14 cellular contexts compared by ENCODE assay signal in genomic region chr4:1075266-1075665, GRCh38. TPM values are rescaled to one million over a fixed set of nuclear protein-coding genes. Genes with fewer than 3 reads are reported as not detected.
DNase-seq lines count a peak whose midpoint lies in the region; TF ChIP-seq lines count a peak whose summit lies in the region.
"Had no signal": no experiment of that assay in that cellular context is flagged by ENCODE, and none has a peak within 500 bp of the region (broad histone marks: within the 10 kb centered on the region; RNA-seq: fewer than 3 reads in every experiment).

No MANE protein-coding gene starts in this region.

- H3K4me2 ChIP-seq in Karpas-422 (ENCODE audit: low read depth, low read length, poor library complexity, severe bottlenecking) = no peak overlapping the region
- H3K4me2 ChIP-seq in hepatocyte = no peak overlapping the region

- H3K9ac ChIP-seq in Karpas-422 (ENCODE audit: low read length) = no peak overlapping the region
- H3K9ac ChIP-seq: BLaER1 treated with 17β-estradiol and CSF1 and Interleukin-3, amounts not matched to agents 10 nM and 100 nM; GM23248 had no signal

- H2AFZ ChIP-seq in Karpas-422 (ENCODE audit: low read length) (no peak overlapping the region), hepatocyte (no peak overlapping the region)
- H2AFZ ChIP-seq: GM23248 had no signal

- no peaks in the 10 kb centered on the region for H3K9me2 ChIP-seq in Karpas-422 (replicated peaks; ENCODE audit: insufficient read depth, low read length)
- no peaks in the 10 kb centered on the region for H3K9me2 ChIP-seq in hepatocyte (replicated peaks; ENCODE audit: insufficient read depth)

- WGBS in hepatocyte (ENCODE audit: low lambda C conversion rate, missing lambda C conversion rate) = 82% methylated on average over 8 of the region's 8 CpGs

- no peaks in the 10 kb centered on the region for H3K79me2 ChIP-seq in Karpas-422 (ENCODE audit: low read length)
- H3K79me2 ChIP-seq in hepatocyte = no peaks in the 10 kb centered on the region

- TF ChIP-seq CTCF in hepatocyte (IDR thresholded peaks at IDR 0.05; ENCODE audit: poor library complexity) = no peak

- H3K4me3 ChIP-seq in Karpas-422 (ENCODE audit: low read length) (no peak overlapping the region), SJCRH30 (no peak overlapping the region), hepatocyte (no peak overlapping the region)
- H3K4me3 ChIP-seq: BLaER1 treated with 17β-estradiol and CSF1 and Interleukin-3, amounts not matched to agents 10 nM and 100 nM; GM23248 had no signal

- H4K20me1 ChIP-seq in Karpas-422 (ENCODE audit: insufficient read depth, low read depth, low read length) = no peaks in the 10 kb centered on the region
- H4K20me1 ChIP-seq in hepatocyte (ENCODE audit: insufficient read depth, poor library complexity, severe bottlenecking) = no peaks in the 10 kb centered on the region
- H4K20me1 ChIP-seq: BLaER1 treated with 17β-estradiol and CSF1 and Interleukin-3, amounts not matched to agents 10 nM and 100 nM had no signal

- H3K4me1 ChIP-seq in Karpas-422 (ENCODE audit: low read length) = peaks cover 3% of the 10 kb centered on the region; the same call in 1 of the 2 replicates
- H3K4me1 ChIP-seq in SJCRH30 = peaks cover 4% of the 10 kb centered on the region
- no peaks in the 10 kb centered on the region for H3K4me1 ChIP-seq in hepatocyte (ENCODE audit: insufficient read depth)

- H3K36me3 ChIP-seq in Karpas-422 (ENCODE audit: insufficient read depth, low read length) (no peaks in the 10 kb centered on the region), SJCRH30 (no peaks in the 10 kb centered on the region), hepatocyte (replicated peaks; ENCODE audit: insufficient read depth, low read depth) (no peaks in the 10 kb centered on the region)
- H3K36me3 ChIP-seq: BLaER1 treated with 17β-estradiol and CSF1 and Interleukin-3, amounts not matched to agents 10 nM and 100 nM had no signal

- DNase-seq in Karpas-422 (peak; percentile 4), SJCRH30 (peak; percentile 51 to 66), hepatocyte (ENCODE audit: low spot score) (peak; percentile 3), kidney glomerular epithelial cell (lab: John Stamatoyannopoulos, UW) (no peak), NOMO-1 (lab: John Stamatoyannopoulos, UW; ENCODE audit: unreplicated experiment in 2 of 2) (no peak), NCI-H2029 treated with DMSO at 0.1 percent for 48 hours (lab: John Stamatoyannopoulos, UW) (no peak)
- DNase-seq: Calu3; CD8-positive, alpha-beta T cell; GM23248; HCEC 1CT had no signal

- H3K27ac ChIP-seq in Karpas-422 (ENCODE audit: low read length) (no peak overlapping the region), SJCRH30 (no peak overlapping the region), hepatocyte (no peak overlapping the region)
- H3K27ac ChIP-seq: BLaER1 treated with 17β-estradiol and CSF1 and Interleukin-3, amounts not matched to agents 10 nM and 100 nM; GM23248; HL-60 had no signal

- H3K27me3 ChIP-seq in Karpas-422 (ENCODE audit: low read length) (no peaks in the 10 kb centered on the region), SJCRH30 (no peaks in the 10 kb centered on the region), hepatocyte (no peaks in the 10 kb centered on the region)
- H3K27me3 ChIP-seq: BLaER1 treated with 17β-estradiol and CSF1 and Interleukin-3, amounts not matched to agents 10 nM and 100 nM had no signal

- no peaks in the 10 kb centered on the region for H3K9me3 ChIP-seq in Karpas-422 (ENCODE audit: low read length)
- 0 out of 2 replicates have a peak, but pooled peaks cover 2% of the 10 kb centered on the region for H3K9me3 ChIP-seq in SJCRH30 (replicated peaks)
- H3K9me3 ChIP-seq in hepatocyte (ENCODE audit: low read depth) = no peaks in the 10 kb centered on the region

RNA-seq across cellular contexts. Expression of gene RNF212, which starts 38.1 kb away (rescaled TPM):
- not detected in 2 replicates for total RNA-seq in Karpas-422 (2014; rRNA removed; shearing (Covaris generic); ENCODE audit: low replicate concordance)
- total RNA-seq in SJCRH30 (2014; rRNA removed; shearing (Covaris generic)) = not detected in 2 replicates
- total RNA-seq in hepatocyte = 3.0 and 10.4 TPM in 2 replicates
- polyA plus RNA-seq in hepatocyte = 8.4 and 12.0 TPM in 2 replicates
- total RNA-seq: A172, Calu3, HT1080 had no signal

Comparison
In these comparisons a context has a peak if more than half of its experiments do, and no peak if none do; other contexts are left out.
1. DNase-seq: peak in Karpas-422 (single experiment), SJCRH30 (2 of 2) and hepatocyte (single experiment); none in kidney glomerular epithelial cell (single experiment), NOMO-1 (0 of 2) and NCI-H2029 treated with DMSO at 0.1 percent for 48 hours (single experiment).